In the genomic region with DNA sequence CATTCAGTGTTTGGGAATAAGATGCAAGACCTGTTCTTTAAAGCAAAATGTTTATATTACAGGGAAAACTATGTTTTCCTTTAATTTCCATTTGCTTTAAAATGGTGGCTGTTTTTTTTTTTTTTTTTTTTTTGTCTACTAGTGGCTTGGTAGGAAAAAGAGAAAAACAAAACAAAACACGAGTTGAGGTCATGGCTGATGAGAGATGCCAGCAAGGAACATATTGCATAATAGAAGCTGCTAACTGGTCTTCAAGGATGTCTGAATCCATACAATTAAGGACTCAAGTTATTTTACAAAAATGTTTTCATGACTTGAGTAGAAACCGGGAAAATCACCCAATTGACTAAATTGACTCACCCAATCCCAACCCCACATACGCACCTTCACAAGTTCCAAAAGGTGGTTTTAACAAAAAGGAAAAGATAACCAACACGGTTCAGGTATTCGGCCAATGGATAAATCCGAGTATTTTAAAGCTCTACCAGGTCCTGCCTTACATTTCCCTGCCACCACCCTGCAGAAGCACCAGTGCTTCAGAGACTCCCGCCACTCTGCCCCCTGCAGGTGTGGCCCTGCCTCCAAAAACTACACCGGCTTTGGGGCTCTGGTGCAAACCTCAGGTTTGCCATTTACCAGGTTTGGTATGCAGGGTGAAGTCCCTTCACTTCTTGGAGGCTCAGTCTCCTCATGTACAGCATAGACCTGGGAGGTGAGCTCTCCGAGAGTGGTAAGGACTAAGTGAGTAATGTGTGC, we compare ENCODE assay signal across 12 cellular contexts. TPM values are rescaled to one million over a fixed set of nuclear protein-coding genes. Genes with fewer than 3 reads are reported as not detected.
DNase-seq lines count a peak whose midpoint lies in the region; ATAC-seq, FAIRE-seq and TF ChIP-seq lines count a peak whose summit lies in the region.
"Had no signal": no experiment of that assay in that cellular context is flagged by ENCODE, and none has a peak within 500 bp of the region (broad histone marks: within the 10 kb centered on the region; RNA-seq: fewer than 3 reads in every experiment).

No MANE protein-coding gene starts in this region.

- no peaks in the 10 kb centered on the region for H3K36me3 Mint-ChIP-seq in activated CD4-positive, alpha-beta T cell treated with anti-CD3 and anti-CD28 coated beads for 36 hours (ENCODE audit: low read depth)
- H3K36me3 Mint-ChIP-seq in endodermal cell (ENCODE audit: low read depth) (no peaks in the 10 kb centered on the region), neural crest cell (ENCODE audit: low read depth) (peaks cover 7% of the 10 kb centered on the region)

- WGBS in IMR-90 (ENCODE audit: extremely low coverage in 2 of 2, insufficient read length in 1 of 2), 2 experiments, result 17% methylated on average over 1 of the region's 9 CpGs; no CpG with 5 or more reads in 1 of the 2 experiments
- 84% methylated on average over 9 of the region's 9 CpGs; no CpG with 5 or more reads in 1 of the 2 experiments for WGBS in endodermal cell (ENCODE audit: insufficient coverage in 1 of 2, insufficient read length in 1 of 2), 2 experiments

- intact Hi-C loops in activated CD4-positive, alpha-beta T cell treated with anti-CD3 and anti-CD28 coated beads for 36 hours (cut with DNase I, micrococcal nuclease), result loop anchor here in 1 of 2 experiments (5.0 kb wide), 1 partner anchor 164 kb away; no protein-coding TSS in a partner anchor
- intact Hi-C loops in IMR-90 (cut with micrococcal nuclease), result loop anchor here (5.0 kb wide), 1 partner anchor 64 kb away; no protein-coding TSS in a partner anchor

- no peak overlapping the region for H3K9ac ChIP-seq in IMR-90 (ENCODE audit: low read depth, low read length)
- H3K9ac ChIP-seq in endodermal cell (ENCODE audit: extremely low read depth, low read length, poor library complexity, severe bottlenecking), result no peak overlapping the region

- no peak overlapping the region for H3K27ac ChIP-seq in IMR-90 (ENCODE audit: insufficient read depth, low read length)
- no peak overlapping the region for H3K27ac ChIP-seq in endodermal cell (ENCODE audit: low read depth, low read length)

- no peaks in the 10 kb centered on the region for H3K9me1 ChIP-seq in IMR-90 (ENCODE audit: insufficient read depth, low read length)

- no peaks in the 10 kb centered on the region for H3K9me3 Mint-ChIP-seq in activated CD4-positive, alpha-beta T cell treated with anti-CD3 and anti-CD28 coated beads for 36 hours (ENCODE audit: low read depth)
- H3K9me3 Mint-ChIP-seq in endodermal cell, result no peaks in the 10 kb centered on the region
- H3K9me3 Mint-ChIP-seq in neural crest cell, result no peaks in the 10 kb centered on the region

- DNase-seq in activated CD4-positive, alpha-beta T cell treated with anti-CD3 and anti-CD28 coated beads for 36 hours, result peak; percentile 23
- no peak for DNase-seq in activated CD4-positive, alpha-beta T cell treated with anti-CD3 and anti-CD28 coated beads, Interleukin-2, amount 50 U/mL, for 4 hours
- peak; percentile 7 for DNase-seq in IMR-90
- peak; percentile 86 for DNase-seq in endodermal cell
- no peak for DNase-seq in neural crest cell (ENCODE audit: low read depth, low spot score)
- no peak for DNase-seq in GM12891 (ENCODE audit: insufficient read length, low spot score)
- DNase-seq in RCC 7860 (ENCODE audit: low spot score), result no peak
- DNase-seq: effector memory CD4-positive, alpha-beta T cell; posterior cingulate gyrus had no signal

- no peak overlapping the region for H2AK9ac ChIP-seq in IMR-90 (replicated peaks; ENCODE audit: low read depth, low read length, poor library complexity)

- H3K79me1 ChIP-seq in IMR-90 (ENCODE audit: low read depth in 1 of 2, low read length in 2 of 2), result no peaks in the 10 kb centered on the region

- BruUV-seq in IMR-90 (replicated peaks; lab: Mats Ljungman, UMichigan), result no TSS peak

- H3K27me3 Mint-ChIP-seq in activated CD4-positive, alpha-beta T cell treated with anti-CD3 and anti-CD28 coated beads for 36 hours, result no peaks in the 10 kb centered on the region
- H3K27me3 Mint-ChIP-seq in endodermal cell (ENCODE audit: insufficient read depth) (no peaks in the 10 kb centered on the region), neural crest cell (ENCODE audit: low read depth) (no peaks in the 10 kb centered on the region)

- H2BK5ac ChIP-seq in IMR-90 (ENCODE audit: low read depth, low read length, poor library complexity, severe bottlenecking), result no peak overlapping the region

- H2BK20ac ChIP-seq in IMR-90 (ENCODE audit: low read depth, low read length), result no peak overlapping the region

- H3K4me3 ChIP-seq in IMR-90 (ENCODE audit: insufficient read depth, low read depth, low read length) (no peak overlapping the region), endodermal cell (ENCODE audit: low read length) (no peak overlapping the region)
- H3K4me3 ChIP-seq: uterus had no signal

- no peak overlapping the region for H2AFZ ChIP-seq in IMR-90 (replicated peaks; ENCODE audit: low read length, poor library complexity)

- no peak for TF ChIP-seq RAD21 in IMR-90 (IDR thresholded peaks at IDR 0.05; ENCODE audit: low read length)

- ATAC-seq in activated CD4-positive, alpha-beta T cell treated with anti-CD3 and anti-CD28 coated beads for 36 hours, result no peak
- ATAC-seq in IMR-90 (ENCODE audit: low read depth), result no peak
- no peak for ATAC-seq in GM21381 (IDR thresholded peaks at IDR 0.05; ENCODE audit: unreplicated experiment)
- ATAC-seq: left lobe of liver had no signal

- no peak overlapping the region for H3K56ac ChIP-seq in IMR-90 (ENCODE audit: extremely low read depth, insufficient read depth, low read length)

- in situ Hi-C loops in IMR-90 (cut with MboI; ENCODE audit: low sequenced_read_pairs), result loop anchor here (5.0 kb wide), 1 partner anchor 119 kb away; no protein-coding TSS in a partner anchor

- dilution Hi-C loops in IMR-90 (cut with HindIII; ENCODE audit: low sequenced_read_pairs, unreplicated experiment), result no loop called here

- no peak overlapping the region for H4K5ac ChIP-seq in IMR-90 (ENCODE audit: low read depth, low read length)

- H3K18ac ChIP-seq in IMR-90 (ENCODE audit: low read depth, low read length), result no peak overlapping the region

- H2BK15ac ChIP-seq in IMR-90 (ENCODE audit: low read depth, low read length), result no peak overlapping the region

- no peaks in the 10 kb centered on the region for H4K20me1 ChIP-seq in IMR-90 (ENCODE audit: insufficient read depth, low read length)

- H3K14ac ChIP-seq in IMR-90 (replicated peaks; ENCODE audit: low read depth, low read length), result no peak overlapping the region

- no peak overlapping the region for H4K91ac ChIP-seq in IMR-90 (ENCODE audit: insufficient read depth, low read depth, low read length)

- TF ChIP-seq POLR2A in IMR-90 (IDR thresholded peaks at IDR 0.05; ENCODE audit: low read depth, low read length) (no peak), GM12891 (IDR thresholded peaks at IDR 0.05; ENCODE audit: low read depth, low read length) (no peak)

- H3K4me2 ChIP-seq in IMR-90 (ENCODE audit: low read depth, low read length), result no peak overlapping the region

- no peaks in the 10 kb centered on the region for H3K36me3 ChIP-seq in IMR-90 (ENCODE audit: control insufficient read depth, insufficient read depth, low read length)
- H3K36me3 ChIP-seq in endodermal cell (ENCODE audit: control insufficient read depth, insufficient read depth, low read length), result no peaks in the 10 kb centered on the region
- H3K36me3 ChIP-seq: uterus had no signal

- no peak overlapping the region for H3K27ac Mint-ChIP-seq in activated CD4-positive, alpha-beta T cell treated with anti-CD3 and anti-CD28 coated beads for 36 hours
- no peak overlapping the region for H3K27ac Mint-ChIP-seq in endodermal cell
- no peak overlapping the region for H3K27ac Mint-ChIP-seq in neural crest cell (ENCODE audit: unreplicated experiment)

- H3K27me3 ChIP-seq in IMR-90 (ENCODE audit: control insufficient read depth, insufficient read depth, low read length), result peaks cover 2% of the 10 kb centered on the region; the same call in 1 of the 2 replicates
- no peaks in the 10 kb centered on the region for H3K27me3 ChIP-seq in endodermal cell (ENCODE audit: control insufficient read depth, insufficient read depth, low read length, poor library complexity, severe bottlenecking)
- H3K27me3 ChIP-seq: uterus had no signal

- H2BK120ac ChIP-seq in IMR-90 (ENCODE audit: low read depth, low read length), result no peak overlapping the region

- no peak overlapping the region for H3K4ac ChIP-seq in IMR-90 (ENCODE audit: low read depth, low read length)

- POLR2A ChIA-PET in activated CD4-positive, alpha-beta T cell treated with anti-CD3 and anti-CD28 coated beads for 36 hours (lab: Charles Lee), result no interaction called here
- POLR2A ChIA-PET in IMR-90 (lab: Charles Lee; ENCODE audit: unreplicated experiment), result interaction anchor here (0.6 kb wide), 1 partner anchor 197 kb away, joined by 4 read pairs; no protein-coding TSS in a partner anchor

- no peak overlapping the region for H2AK5ac ChIP-seq in IMR-90 (ENCODE audit: low read depth, low read length)

- FAIRE-seq in GM12891 (lab: Jason Lieb, UNC) (no peak), RCC 7860 (lab: Jason Lieb, UNC) (no peak)

- H3K4me1 Mint-ChIP-seq in activated CD4-positive, alpha-beta T cell treated with anti-CD3 and anti-CD28 coated beads for 36 hours, result peaks cover 3% of the 10 kb centered on the region
- peaks cover 2% of the 10 kb centered on the region for H3K4me1 Mint-ChIP-seq in endodermal cell
- peaks cover 9% of the 10 kb centered on the region for H3K4me1 Mint-ChIP-seq in neural crest cell

- no peak overlapping the region for H4K8ac ChIP-seq in IMR-90 (ENCODE audit: low read depth in 2 of 2, low read length in 2 of 2)

- no peak overlapping the region for H3K23ac ChIP-seq in IMR-90 (ENCODE audit: low read depth, low read length)

- TF ChIP-seq CTCF in IMR-90 (conservative IDR thresholded peaks at IDR 0.05; ENCODE audit: low read depth, low read length), result no peak
- peak; percentile 79 for TF ChIP-seq CTCF in endodermal cell (conservative IDR thresholded peaks at IDR 0.05)
- TF ChIP-seq CTCF in neural crest cell (conservative IDR thresholded peaks at IDR 0.05), result peak; percentile 30

- H3K4me1 ChIP-seq in IMR-90 (ENCODE audit: control insufficient read depth, insufficient read depth, low read length) (peaks cover 2% of the 10 kb centered on the region), endodermal cell (ENCODE audit: control insufficient read depth, insufficient read depth, low read length) (no peaks in the 10 kb centered on the region)
- H3K4me1 ChIP-seq: uterus had no signal

- H3K4me3 Mint-ChIP-seq in activated CD4-positive, alpha-beta T cell treated with anti-CD3 and anti-CD28 coated beads for 36 hours, result no peak overlapping the region
- H3K4me3 Mint-ChIP-seq in endodermal cell, result no peak overlapping the region
- no peak overlapping the region for H3K4me3 Mint-ChIP-seq in neural crest cell

- CTCF ChIA-PET in activated CD4-positive, alpha-beta T cell treated with anti-CD3 and anti-CD28 coated beads for 36 hours (lab: Charles Lee), result interaction anchor here (4.2 kb wide), 1 partner anchor 117 kb away, joined by 32 read pairs; no protein-coding TSS in a partner anchor
- CTCF ChIA-PET in IMR-90 (lab: Yijun Ruan, JAX), result interaction anchor here (1.4 to 2.1 kb wide), 3 partner anchors 112 to 117 kb away, joined by 3 to 17 read pairs (median 4); no protein-coding TSS in a partner anchor

- H3K9me3 ChIP-seq in IMR-90 (ENCODE audit: control insufficient read depth, insufficient read depth, low read length), result no peaks in the 10 kb centered on the region
- no peaks in the 10 kb centered on the region for H3K9me3 ChIP-seq in endodermal cell (ENCODE audit: control insufficient read depth, low read length)
- H3K9me3 ChIP-seq: uterus had no signal

RNA-seq across cellular contexts. Expression of a gene that starts 27.1 kb away (rescaled TPM):
- total RNA-seq in activated CD4-positive, alpha-beta T cell treated with anti-CD3 and anti-CD28 coated beads for 36 hours, result 1 to 10 TPM; 1.4 to 2.3 TPM
- total RNA-seq in IMR-90 (2012; rRNA removed), result 5.7 and 5.8 TPM in 2 replicates
- polyA plus RNA-seq in IMR-90 (2012; rRNA removed), result 7.3 and 8.7 TPM in 2 replicates
- polyA plus RNA-seq in IMR-90 (2012; cell fraction: cytosol; rRNA removed), result 3.8 and 7.4 TPM in 2 replicates
- 1.8 and 6.8 TPM in 2 replicates for polyA plus RNA-seq in IMR-90 (2012; cell fraction: nucleus; rRNA removed; ENCODE audit: low replicate concordance)
- 10 to 100 TPM; 21.0 to 34.2 TPM for total RNA-seq in endodermal cell
- polyA plus RNA-seq in endodermal cell (2013, experiment 1 of 2), result 20.4 TPM
- polyA plus RNA-seq in endodermal cell (2013, experiment 2 of 2), result 20.5 TPM
- total RNA-seq in neural crest cell, result 53.4 and 58.4 TPM in 2 replicates
- 5.5 TPM for polyA plus RNA-seq in GM12891 (2012; ENCODE audit: low read depth, missing spikeins)

RNA-seq across cellular contexts. Expression of a gene that starts 34.5 kb away (rescaled TPM):
- not detected for total RNA-seq in activated CD4-positive, alpha-beta T cell treated with anti-CD3 and anti-CD28 coated beads for 36 hours
- total RNA-seq in IMR-90 (2012; rRNA removed) (not detected in 2 replicates), endodermal cell (not detected), neural crest cell (not detected in 2 replicates)
- not detected in 2 replicates for polyA plus RNA-seq in IMR-90 (2012; rRNA removed)
- not detected in 2 replicates for polyA plus RNA-seq in IMR-90 (2012; cell fraction: cytosol; rRNA removed)
- polyA plus RNA-seq in IMR-90 (2012; cell fraction: nucleus; rRNA removed; ENCODE audit: low replicate concordance), result not detected in 2 replicates
- not detected for polyA plus RNA-seq in endodermal cell (2013, experiment 1 of 2)
- polyA plus RNA-seq in endodermal cell (2013, experiment 2 of 2), result not detected
- not detected for polyA plus RNA-seq in GM12891 (2012; ENCODE audit: low read depth, missing spikeins)

Comparison
In these comparisons a context has a peak if more than half of its experiments do, and no peak if none do; other contexts are left out.
1. DNase-seq: peak in activated CD4-positive, alpha-beta T cell treated with anti-CD3 and anti-CD28 coated beads for 36 hours (single experiment), IMR-90 (single experiment) and endodermal cell (single experiment); none in activated CD4-positive, alpha-beta T cell treated with anti-CD3 and anti-CD28 coated beads, Interleukin-2, amount 50 U/mL, for 4 hours (0 of 2), neural crest cell (single experiment), GM12891 (single experiment) and RCC 7860 (single experiment).